ENCODE assay signal across 8 cellular contexts in the genomic region with DNA sequence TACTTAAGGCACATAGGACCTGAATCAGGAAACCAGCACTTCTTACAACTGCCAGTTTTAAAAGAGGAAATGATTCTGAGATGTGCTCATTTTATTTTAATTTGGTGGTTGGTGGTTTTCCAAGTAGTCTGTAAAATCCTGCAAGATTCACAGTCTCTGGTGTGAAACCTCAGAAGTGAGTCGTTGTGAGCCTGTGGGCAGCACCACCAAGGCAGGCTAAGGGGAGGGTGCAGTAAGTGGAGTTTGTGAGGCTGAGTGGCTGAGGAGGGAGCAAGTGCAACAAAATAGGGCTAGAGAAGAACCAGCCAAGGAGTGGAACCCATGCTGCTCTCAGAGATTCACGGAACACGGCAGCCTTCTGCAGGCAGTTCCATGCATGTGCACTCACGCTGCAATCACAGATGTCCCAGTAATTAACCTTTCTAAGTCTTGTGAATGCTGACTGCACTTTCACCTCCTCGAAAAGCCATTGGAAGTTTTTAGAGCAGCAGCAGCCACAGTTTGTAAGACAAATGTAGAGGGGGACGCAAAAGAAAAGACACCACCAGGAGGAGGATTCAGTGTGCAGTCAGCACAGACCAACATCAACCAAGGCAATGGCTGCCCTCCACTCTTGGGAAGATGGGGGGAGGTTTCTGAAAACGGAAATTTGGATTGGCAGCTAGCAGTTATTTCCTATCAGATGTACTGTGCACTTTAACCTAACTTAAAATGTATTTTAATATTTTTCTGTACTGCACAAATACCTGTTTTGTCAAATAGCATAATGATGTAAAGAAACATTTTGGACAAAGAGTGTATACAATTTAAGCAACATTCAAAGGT. TPM values are rescaled to one million over a fixed set of nuclear protein-coding genes. Genes with fewer than 3 reads are reported as not detected.
DNase-seq lines count a peak whose midpoint lies in the region; ATAC-seq and TF ChIP-seq lines count a peak whose summit lies in the region.

No MANE protein-coding gene starts in this region.

- H3K4me1 ChIP-seq in endodermal cell (ENCODE audit: control insufficient read depth, insufficient read depth, low read length): no peaks in the 10 kb centered on the region

- POLR2A ChIA-PET in activated B cell treated with CpG ODN at 0.5 μM for 24 hours (lab: Charles Lee): no interaction called here

- H3K27me3 Mint-ChIP-seq in activated B cell treated with CpG ODN at 0.5 μM for 24 hours: no peaks in the 10 kb centered on the region
- H3K27me3 Mint-ChIP-seq in endodermal cell (ENCODE audit: insufficient read depth): no peaks in the 10 kb centered on the region

- H3K36me3 Mint-ChIP-seq in activated B cell treated with CpG ODN at 0.5 μM for 24 hours (ENCODE audit: low read depth) (peaks cover 50% of the 10 kb centered on the region), endodermal cell (ENCODE audit: low read depth) (peaks cover 4% of the 10 kb centered on the region)

- no peak overlapping the region for H3K4me3 Mint-ChIP-seq in activated B cell treated with CpG ODN at 0.5 μM for 24 hours
- H3K4me3 Mint-ChIP-seq in endodermal cell: no peak overlapping the region

- no peak overlapping the region for H3K27ac ChIP-seq in endodermal cell (ENCODE audit: low read depth, low read length)

- H3K36me3 ChIP-seq in endodermal cell (ENCODE audit: control insufficient read depth, insufficient read depth, low read length): peaks cover 8% of the 10 kb centered on the region

- no peaks in the 10 kb centered on the region for H3K9me3 ChIP-seq in endodermal cell (ENCODE audit: control insufficient read depth, low read length)

- H3K9me3 Mint-ChIP-seq in activated B cell treated with CpG ODN at 0.5 μM for 24 hours (no peaks in the 10 kb centered on the region), endodermal cell (no peaks in the 10 kb centered on the region)

- 93 to 95% methylated on average over 6 of the region's 7 CpGs for WGBS in endodermal cell (ENCODE audit: insufficient coverage in 1 of 2, insufficient read length in 1 of 2), 2 experiments

- H3K4me3 ChIP-seq in endodermal cell (ENCODE audit: low read length): no peak overlapping the region

- H3K27ac Mint-ChIP-seq in activated B cell treated with CpG ODN at 0.5 μM for 24 hours: no peak overlapping the region
- no peak overlapping the region for H3K27ac Mint-ChIP-seq in endodermal cell

- DNase-seq in AML-193 (lab: John Stamatoyannopoulos, UW): peak; percentile 98
- DNase-seq in activated B cell treated with CpG ODN at 0.5 μM for 24 hours: no peak
- DNase-seq in endodermal cell: no peak
- peak; percentile 44 to 58 for DNase-seq in stimulated activated CD8-positive, alpha-beta memory T cell treated with anti-CD3 and anti-CD28 coated beads, Interleukin-15, amount 100 ng/mL, for 48 hours (ENCODE audit: low read depth in 2 of 2)
- no peak for DNase-seq in COR-L47 (lab: John Stamatoyannopoulos, UW)
- DNase-seq in NCI-H2081 (lab: John Stamatoyannopoulos, UW): no peak

- H3K9ac ChIP-seq in endodermal cell (ENCODE audit: extremely low read depth, low read length, poor library complexity, severe bottlenecking): no peak overlapping the region

- ATAC-seq in GM19351 (IDR thresholded peaks at IDR 0.05; ENCODE audit: unreplicated experiment) (peak; percentile 88), HG03442 (IDR thresholded peaks at IDR 0.05; ENCODE audit: unreplicated experiment) (peak; percentile 93), activated B cell treated with CpG ODN at 0.5 μM for 24 hours (ENCODE audit: low read depth) (peak; percentile 84)

- no peaks in the 10 kb centered on the region for H3K27me3 ChIP-seq in endodermal cell (ENCODE audit: control insufficient read depth, insufficient read depth, low read length, poor library complexity, severe bottlenecking)

- intact Hi-C loops in activated B cell treated with CpG ODN at 0.5 μM for 24 hours (cut with micrococcal nuclease): no loop called here

- CTCF ChIA-PET in activated B cell treated with CpG ODN at 0.5 μM for 24 hours (lab: Charles Lee): interaction anchor here (1.0 kb wide), 1 partner anchor 13 kb away, joined by 8 read pairs; no protein-coding TSS in a partner anchor

- no peak for TF ChIP-seq CTCF in activated B cell treated with CpG ODN at 0.5 μM for 24 hours (IDR thresholded peaks at IDR 0.05)
- peak; percentile 14 for TF ChIP-seq CTCF in endodermal cell (conservative IDR thresholded peaks at IDR 0.05)

- H3K4me1 Mint-ChIP-seq in activated B cell treated with CpG ODN at 0.5 μM for 24 hours (peaks cover 21% of the 10 kb centered on the region), endodermal cell (peaks cover 6% of the 10 kb centered on the region)

RNA-seq across cellular contexts. Expression of a gene that starts 44.9 kb away (rescaled TPM):
- 73.5 and 74.2 TPM in 2 replicates for total RNA-seq in activated B cell treated with CpG ODN at 0.5 μM for 24 hours
- total RNA-seq in endodermal cell: 10 to 100 TPM; 55.5 to 67.7 TPM
- 173 TPM for polyA plus RNA-seq in endodermal cell (2013, experiment 1 of 2)
- 161 TPM for polyA plus RNA-seq in endodermal cell (2013, experiment 2 of 2)

Comparison
In these comparisons a context has a peak if more than half of its experiments do, and no peak if none do; other contexts are left out.
1. DNase-seq: peak in AML-193 (2 of 2) and stimulated activated CD8-positive, alpha-beta memory T cell treated with anti-CD3 and anti-CD28 coated beads, Interleukin-15, amount 100 ng/mL, for 48 hours (2 of 2); none in activated B cell treated with CpG ODN at 0.5 μM for 24 hours (single experiment), endodermal cell (single experiment), COR-L47 (single experiment) and NCI-H2081 (0 of 2).
2. Peak in every context shown above with its lines, with median percentiles within 50 percentile points of each other: ATAC-seq.